In genomic region chr12:40031965-40032364, GRCh38 we compare ENCODE assay signal across 19 cellular contexts.
DNase-seq lines count a peak whose midpoint lies in the region; ATAC-seq and TF ChIP-seq lines count a peak whose summit lies in the region.
"Had no signal": no experiment of that assay in that cellular context is flagged by ENCODE, and none has a peak within 500 bp of the region (broad histone marks: within the 10 kb centered on the region; RNA-seq: fewer than 3 reads in every experiment).

No MANE protein-coding gene starts in this region.

- H3K4me3 Mint-ChIP-seq in memory B cell = no peak overlapping the region
- H3K4me3 Mint-ChIP-seq in activated T-helper 2 cell treated with anti-CD3 and anti-CD28 coated beads, Interferon-gamma antibody, Interleukin-2, Interleukin-4, amounts not matched to agents 10 μg/mL and 5 μg/mL and 100 μg/mL, durations not matched to agents 14 hours and 24 hours and 36 hours (ENCODE audit: low read depth) = no peak overlapping the region
- H3K4me3 Mint-ChIP-seq: B cell; dendritic cell treated with granulocyte-macrophage colony-stimulating factor and Interleukin-4, amounts not matched to agents 40 ng/mL and 50 ng/mL, for 4 days; nephron progenitor cell; T-helper 1 cell treated with Interleukin-12 subunit alpha and Interleukin-12 subunit beta and Interleukin-4 antibody, amounts not matched to agents 30 μg/mL and 1 μg/mL, for 36 hours had no signal

- H3K36me3 ChIP-seq in psoas muscle (ENCODE audit: insufficient read depth in 1 of 2, low read depth in 1 of 2) (no peaks in the 10 kb centered on the region), H7 (replicated peaks; ENCODE audit: control insufficient read depth, insufficient read depth, low read length) (no peaks in the 10 kb centered on the region; the same call in 1 of the 2 replicates)
- H3K36me3 ChIP-seq: tibial nerve had no signal

- no peaks in the 10 kb centered on the region for H3K9me3 Mint-ChIP-seq in memory B cell
- no peaks in the 10 kb centered on the region for H3K9me3 Mint-ChIP-seq in activated T-helper 2 cell treated with anti-CD3 and anti-CD28 coated beads, Interferon-gamma antibody, Interleukin-2, Interleukin-4, amounts not matched to agents 10 μg/mL and 5 μg/mL and 100 μg/mL, durations not matched to agents 14 hours and 24 hours and 36 hours
- H3K9me3 Mint-ChIP-seq: dendritic cell treated with granulocyte-macrophage colony-stimulating factor and Interleukin-4, amounts not matched to agents 40 ng/mL and 50 ng/mL, for 4 days; nephron progenitor cell; T-helper 1 cell treated with Interleukin-12 subunit alpha and Interleukin-12 subunit beta and Interleukin-4 antibody, amounts not matched to agents 30 μg/mL and 1 μg/mL, for 36 hours had no signal

- H3K9me3 ChIP-seq in psoas muscle = no peaks in the 10 kb centered on the region
- H3K9me3 ChIP-seq: sigmoid colon, tibial nerve had no signal

- TF ChIP-seq CTCF in C4-2B (conservative IDR thresholded peaks at IDR 0.05) = peak; percentile 52
- TF ChIP-seq CTCF in VCaP (conservative IDR thresholded peaks at IDR 0.05) = peak; percentile 39
- TF ChIP-seq CTCF in psoas muscle (IDR thresholded peaks at IDR 0.05) = no peak

- DNase-seq in memory B cell (ENCODE audit: low spot score in 2 of 2) = no peak
- DNase-seq in psoas muscle = no peak
- DNase-seq in H7 = no peak
- DNase-seq in activated T-helper 2 cell treated with anti-CD3 and anti-CD28 coated beads, Interferon-gamma antibody, Interleukin-2, Interleukin-4, amounts not matched to agents 10 μg/mL and 5 μg/mL and 100 μg/mL, durations not matched to agents 14 hours and 24 hours and 36 hours (ENCODE audit: low spot score) = no peak
- DNase-seq: activated naive CD4-positive, alpha-beta T cell; hippocampal formation; IMR-90; nephron progenitor cell; sigmoid colon; stimulated activated CD4-positive, alpha-beta T cell treated with anti-CD3 and anti-CD28 coated beads, Interleukin-4, amount 100 ng/mL, for 24 hours had no signal

- no peak for TF ChIP-seq EP300 in Ishikawa (IDR thresholded peaks at IDR 0.05; ENCODE audit: borderline replicate concordance)

- H3K4me3 ChIP-seq in psoas muscle (no peak overlapping the region), H7 (ENCODE audit: insufficient read depth, low read depth, low read length) (no peak overlapping the region)
- H3K4me3 ChIP-seq: sigmoid colon, tibial nerve had no signal

- WGBS in psoas muscle, 3 donors = 95 to 99% (median 98%) methylated on average over 3 of the region's 3 CpGs

- no peaks in the 10 kb centered on the region for H3K4me1 ChIP-seq in psoas muscle

- no peaks in the 10 kb centered on the region for H3K27me3 Mint-ChIP-seq in memory B cell
- H3K27me3 Mint-ChIP-seq in activated T-helper 2 cell treated with anti-CD3 and anti-CD28 coated beads, Interferon-gamma antibody, Interleukin-2, Interleukin-4, amounts not matched to agents 10 μg/mL and 5 μg/mL and 100 μg/mL, durations not matched to agents 14 hours and 24 hours and 36 hours (ENCODE audit: low read depth) = no peaks in the 10 kb centered on the region
- H3K27me3 Mint-ChIP-seq: B cell; dendritic cell treated with granulocyte-macrophage colony-stimulating factor and Interleukin-4, amounts not matched to agents 40 ng/mL and 50 ng/mL, for 4 days had no signal

- H3K27ac Mint-ChIP-seq in memory B cell = peak overlapping the region; percentile 20
- no peak overlapping the region for H3K27ac Mint-ChIP-seq in activated T-helper 2 cell treated with anti-CD3 and anti-CD28 coated beads, Interferon-gamma antibody, Interleukin-2, Interleukin-4, amounts not matched to agents 10 μg/mL and 5 μg/mL and 100 μg/mL, durations not matched to agents 14 hours and 24 hours and 36 hours
- H3K27ac Mint-ChIP-seq: B cell; dendritic cell treated with granulocyte-macrophage colony-stimulating factor and Interleukin-4, amounts not matched to agents 40 ng/mL and 50 ng/mL, for 4 days; nephron progenitor cell; T-helper 1 cell treated with Interleukin-12 subunit alpha and Interleukin-12 subunit beta and Interleukin-4 antibody, amounts not matched to agents 30 μg/mL and 1 μg/mL, for 36 hours had no signal

- no peaks in the 10 kb centered on the region for H3K36me3 Mint-ChIP-seq in memory B cell
- no peaks in the 10 kb centered on the region for H3K36me3 Mint-ChIP-seq in activated T-helper 2 cell treated with anti-CD3 and anti-CD28 coated beads, Interferon-gamma antibody, Interleukin-2, Interleukin-4, amounts not matched to agents 10 μg/mL and 5 μg/mL and 100 μg/mL, durations not matched to agents 14 hours and 24 hours and 36 hours (ENCODE audit: low read depth)

- intact Hi-C loops in psoas muscle (cut with DNase I) = no loop called here
- intact Hi-C loops in activated T-helper 2 cell treated with anti-CD3 and anti-CD28 coated beads, Interferon-gamma antibody, Interleukin-2, Interleukin-4, amounts not matched to agents 10 μg/mL and 5 μg/mL and 100 μg/mL, durations not matched to agents 14 hours and 24 hours and 36 hours (cut with micrococcal nuclease) = no loop called here

- peaks cover 7% of the 10 kb centered on the region for H3K4me1 Mint-ChIP-seq in memory B cell
- no peaks in the 10 kb centered on the region for H3K4me1 Mint-ChIP-seq in activated T-helper 2 cell treated with anti-CD3 and anti-CD28 coated beads, Interferon-gamma antibody, Interleukin-2, Interleukin-4, amounts not matched to agents 10 μg/mL and 5 μg/mL and 100 μg/mL, durations not matched to agents 14 hours and 24 hours and 36 hours (ENCODE audit: low read depth)
- H3K4me1 Mint-ChIP-seq: B cell had no signal

- peak; percentile 11; the same call in 1 of the 2 replicates for TF ChIP-seq RAD21 in Ishikawa (IDR thresholded peaks at IDR 0.05; ENCODE audit: low read depth)

- H3K27me3 ChIP-seq in psoas muscle (ENCODE audit: insufficient read depth in 3 of 3, low read length in 2 of 3) (no peaks in the 10 kb centered on the region), H7 (ENCODE audit: control insufficient read depth, insufficient read depth, low read length) (no peaks in the 10 kb centered on the region)
- H3K27me3 ChIP-seq: sigmoid colon, tibial nerve had no signal

- H3K27ac ChIP-seq in C4-2B = no peak overlapping the region
- H3K27ac ChIP-seq in VCaP = no peak overlapping the region
- H3K27ac ChIP-seq in psoas muscle = no peak overlapping the region
- H3K27ac ChIP-seq: sigmoid colon had no signal

- ATAC-seq in memory B cell (ENCODE audit: low read depth) (no peak), GM21423 (IDR thresholded peaks at IDR 0.05; ENCODE audit: unreplicated experiment) (no peak), psoas muscle (no peak)
- ATAC-seq: activated CD4-positive, CD25-positive, alpha-beta regulatory T cell treated with anti-CD3 and anti-CD28 coated beads, Interleukin-2, amount 50 U/mL, for 24 hours had no signal

TF ChIP-seq in Ishikawa, 13 proteins besides CTCF, POLR2A, EP300 and RAD21:
- TF ChIP-seq ZBTB7A (IDR thresholded peaks at IDR 0.05; ENCODE audit: low read depth) (no peak), REST (IDR thresholded peaks at IDR 0.05; ENCODE audit: low read depth) (no peak), CREB1 (IDR thresholded peaks at IDR 0.05; ENCODE audit: low read depth) (no peak), EGR1 (IDR thresholded peaks at IDR 0.05) (no peak), TAF1 (IDR thresholded peaks at IDR 0.05; ENCODE audit: low read depth) (no peak), NFIC (IDR thresholded peaks at IDR 0.05) (no peak), TCF12 (IDR thresholded peaks at IDR 0.05; ENCODE audit: low read depth) (no peak), TEAD4 (IDR thresholded peaks at IDR 0.05) (no peak), USF1 (IDR thresholded peaks at IDR 0.05) (no peak), MAX (IDR thresholded peaks at IDR 0.05) (no peak), YY1 (IDR thresholded peaks at IDR 0.05; ENCODE audit: low read depth) (no peak), CEBPB (IDR thresholded peaks at IDR 0.05) (no peak), FOXM1 (IDR thresholded peaks at IDR 0.05; ENCODE audit: borderline replicate concordance, low read depth) (no peak)
